26 cellular contexts compared by ENCODE assay signal in the genomic region with DNA sequence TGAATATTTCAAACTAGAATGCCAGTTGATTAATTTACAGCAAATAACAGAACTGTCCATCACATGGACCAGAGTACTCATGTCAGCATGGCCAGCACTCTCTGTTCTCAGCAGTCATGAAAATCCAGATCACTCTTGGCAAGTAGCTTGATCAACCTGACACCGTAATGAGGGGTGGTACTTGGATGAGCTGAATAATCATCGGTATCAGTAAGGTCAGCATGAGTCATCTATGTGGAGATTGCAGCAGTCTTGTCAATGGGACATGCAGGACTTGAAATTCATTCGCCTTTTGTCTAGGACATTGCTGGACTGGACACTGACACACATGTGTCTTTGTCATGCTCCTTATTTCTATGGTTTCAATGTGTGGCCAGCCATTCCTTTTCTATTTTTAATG. TPM values are rescaled to one million over a fixed set of nuclear protein-coding genes. Genes with fewer than 3 reads are reported as not detected.
"Had no signal": no experiment of that assay in that cellular context is flagged by ENCODE, and none has a peak within 500 bp of the region (broad histone marks: within the 10 kb centered on the region; RNA-seq: fewer than 3 reads in every experiment).

No MANE protein-coding gene starts in this region.

- H3K4me2 ChIP-seq: hepatocyte, smooth muscle cell had no signal

- H3K27me3 ChIP-seq: hepatocyte, left lung, stomach, transverse colon, uterus had no signal

- DNase-seq: activated CD4-positive, alpha-beta T cell treated with anti-CD3 and anti-CD28 coated beads, Interleukin-2, amount 50 U/mL, for 4 hours; activated CD8-positive, alpha-beta memory T cell treated with anti-CD3 and anti-CD28 coated beads for 24 hours; activated CD8-positive, alpha-beta memory T cell treated with anti-CD3 and anti-CD28 coated beads, Interleukin-2, amount 50 U/mL, for 4 hours; activated naive CD4-positive, alpha-beta T cell; activated naive CD8-positive, alpha-beta T cell treated with anti-CD3 and anti-CD28 coated beads for 36 hours; activated T-cell treated with anti-CD3 and anti-CD28 coated beads, Interleukin-2, amount 50 U/mL, for 24 hours; amniotic stem cell; cortex of kidney; glutamatergic neuron; immature natural killer cell; kidney glomerular epithelial cell; left lung; natural killer cell; stimulated activated CD4-positive, alpha-beta T cell treated with anti-CD3 and anti-CD28 coated beads, Interleukin-15, amount 100 ng/mL, for 24 hours; stomach; T-helper 9 cell; transverse colon; uterus had no signal

- H3K4me1 ChIP-seq: left lung, stomach, transverse colon had no signal

- H3K79me2 ChIP-seq: hepatocyte had no signal

- H2AFZ ChIP-seq: hepatocyte had no signal

- H3K36me3 ChIP-seq: left lung, uterus had no signal

- ATAC-seq: activated T-helper 17 cell treated with anti-CD3 and anti-CD28 coated beads, Interleukin-2, amount 50 U/mL, for 72 hours; left lung; natural killer cell; sciatic nerve; stimulated activated memory B cell treated with anti-CD40 and anti-IgM and Interleukin-4, amounts not matched to agents 10 μg/mL and 1 μg/mL and 100 μg/mL, for 72 hours; WTC11 had no signal

- FAIRE-seq: frontal cortex had no signal

- H3K4me3 ChIP-seq: hepatocyte, left lung, lung, smooth muscle cell, stomach, transverse colon, uterus had no signal

- H3K27ac ChIP-seq: hepatocyte, left lung, stomach, transverse colon had no signal

RNA-seq across cellular contexts. Expression of a gene that starts 57.2 kb away (rescaled TPM):
- total RNA-seq: activated naive CD8-positive, alpha-beta T cell treated with anti-CD3 and anti-CD28 coated beads for 36 hours; activated T-helper 17 cell treated with anti-CD3 and anti-CD28 coated beads, Interleukin-2, amount 50 U/mL, for 72 hours; natural killer cell had no signal
- polyA plus RNA-seq: immature natural killer cell had no signal
